In genomic region chr10:110744767-110745166, GRCh38 we compare ENCODE assay signal across 17 cellular contexts.
DNase-seq lines count a peak whose midpoint lies in the region; ATAC-seq and TF ChIP-seq lines count a peak whose summit lies in the region.
"Had no signal": no experiment of that assay in that cellular context is flagged by ENCODE, and none has a peak within 500 bp of the region (broad histone marks: within the 10 kb centered on the region; RNA-seq: fewer than 3 reads in every experiment).

No MANE protein-coding gene starts in this region.

- peaks cover 34 to 94% (median 87%) of the 10 kb centered on the region in 7 donors for H3K4me1 Mint-ChIP-seq in naive thymus-derived CD4-positive, alpha-beta T cell

- peak overlapping the region; percentile 15; the same call in 1 of the 2 replicates for H3K9ac ChIP-seq in OCI-LY1 (ENCODE audit: low read length)
- no peak overlapping the region for H3K9ac ChIP-seq in smooth muscle cell (ENCODE audit: low read depth)
- H3K9ac ChIP-seq: SK-N-SH had no signal

- H4K20me1 ChIP-seq in OCI-LY1 (ENCODE audit: insufficient read depth, low read length) (no peaks in the 10 kb centered on the region), smooth muscle cell (ENCODE audit: low read depth) (no peaks in the 10 kb centered on the region)

- ATAC-seq in heart right ventricle, result peak in 1 of 8 donors; percentile 28
- no peak for ATAC-seq in naive thymus-derived CD4-positive, alpha-beta T cell
- ATAC-seq: HCT116, Panc1 had no signal

- H3K4me2 ChIP-seq in OCI-LY1 (ENCODE audit: low read length) (peak overlapping the region; percentile 9; the same call in 1 of the 2 replicates), smooth muscle cell (no peak overlapping the region)
- H3K4me2 ChIP-seq: SK-N-SH had no signal

- H3K27me3 Mint-ChIP-seq in naive thymus-derived CD4-positive, alpha-beta T cell, result peaks cover 0 to 3% (median 0%) of the 10 kb centered on the region in 5 donors
- H3K27me3 Mint-ChIP-seq: CD4-positive, alpha-beta memory T cell had no signal

- H3K36me3 ChIP-seq in heart right ventricle, result no peaks in the 10 kb centered on the region
- no peaks in the 10 kb centered on the region; the same call in 1 of the 2 replicates for H3K36me3 ChIP-seq in OCI-LY1 (ENCODE audit: insufficient read depth, low read length)
- no peaks in the 10 kb centered on the region for H3K36me3 ChIP-seq in naive thymus-derived CD4-positive, alpha-beta T cell (ENCODE audit: control insufficient read depth in 2 of 3, insufficient read depth in 3 of 3, low read length in 3 of 3)
- H3K36me3 ChIP-seq in smooth muscle cell (ENCODE audit: low read depth), result no peaks in the 10 kb centered on the region

- H3K27me3 ChIP-seq in heart right ventricle (no peaks in the 10 kb centered on the region), OCI-LY1 (ENCODE audit: insufficient read depth, low read length) (no peaks in the 10 kb centered on the region), smooth muscle cell (ENCODE audit: low read depth) (no peaks in the 10 kb centered on the region)
- no peaks in the 10 kb centered on the region for H3K27me3 ChIP-seq in naive thymus-derived CD4-positive, alpha-beta T cell (ENCODE audit: control insufficient read depth in 2 of 2, insufficient read depth in 2 of 2, low read length in 2 of 2)

- WGBS in heart right ventricle, 2 donors, result 33 to 36% methylated on average over 5 of the region's 5 CpGs
- 88% methylated on average over 5 of the region's 5 CpGs for WGBS in smooth muscle cell (ENCODE audit: low lambda C conversion rate)

- peaks cover 0 to 14% (median 9%) of the 10 kb centered on the region in 11 donors for H3K9me3 Mint-ChIP-seq in naive thymus-derived CD4-positive, alpha-beta T cell

- H3K4me1 ChIP-seq in heart right ventricle (peaks cover 13 to 91% (median 43%) of the 10 kb centered on the region in 9 donors), OCI-LY1 (ENCODE audit: insufficient read depth, low read length, severe bottlenecking) (peaks cover 76% of the 10 kb centered on the region), smooth muscle cell (ENCODE audit: low read depth) (no peaks in the 10 kb centered on the region)
- H3K4me1 ChIP-seq in naive thymus-derived CD4-positive, alpha-beta T cell (ENCODE audit: control insufficient read depth in 2 of 2, insufficient read depth in 2 of 2, low read length in 2 of 2), result peaks cover 0 to 49% of the 10 kb centered on the region in 2 donors

- CTCF ChIA-PET in naive thymus-derived CD4-positive, alpha-beta T cell (lab: Charles Lee), result interaction anchor here (1.7 to 4.1 kb wide), 4 partner anchors 132 to 153 kb away, joined by 5 to 21 read pairs (median 13); no protein-coding TSS in a partner anchor

- H3K27ac ChIP-seq in heart right ventricle (peak overlapping the region in 8 of 10 donors; percentile 20 to 86 (median 39)), OCI-LY1 (ENCODE audit: low read depth, low read length, poor library complexity, severe bottlenecking) (peak overlapping the region; percentile 71), smooth muscle cell (ENCODE audit: low read depth) (no peak overlapping the region)
- no peak overlapping the region for H3K27ac ChIP-seq in naive thymus-derived CD4-positive, alpha-beta T cell (ENCODE audit: low read depth, low read length)

- H3K36me3 Mint-ChIP-seq in naive thymus-derived CD4-positive, alpha-beta T cell, result peaks cover 0 to 10% (median 5%) of the 10 kb centered on the region in 5 donors

- no peaks in the 10 kb centered on the region for H3K9me2 ChIP-seq in OCI-LY1 (ENCODE audit: low read depth, low read length)
- H3K9me2 ChIP-seq: SK-N-SH had no signal

- H3F3A ChIP-seq in OCI-LY1 (ENCODE audit: insufficient read depth, low read length), result no peaks in the 10 kb centered on the region
- no peaks in the 10 kb centered on the region for H3F3A ChIP-seq in smooth muscle cell (ENCODE audit: low read depth)

- intact Hi-C loops in heart right ventricle (cut with DNase I) (loop anchor here in 9 of 10 donors (5.0 to 10.0 kb wide), 6 partner anchors 53 to 148 kb away; partner anchors contain the start of gene PDCD4 (in 5 of the 9)), cardiac septum (cut with DNase I) (loop anchor here (5.0 kb wide), 1 partner anchor 38 kb away; no protein-coding TSS in a partner anchor)
- intact Hi-C loops in naive thymus-derived CD4-positive, alpha-beta T cell (cut with micrococcal nuclease), result loop anchor here (1.0 to 10.0 kb wide), 7 partner anchors 19 to 850 kb away; partner anchors contain the start of genes ADRA2A (in 1 of the 2) and SMNDC1 (in 1 of the 2)

- peak overlapping the region in 1 of 10 donors; percentile 30 for H3K4me3 Mint-ChIP-seq in naive thymus-derived CD4-positive, alpha-beta T cell
- H3K4me3 Mint-ChIP-seq: CD4-positive, alpha-beta memory T cell had no signal

- TF ChIP-seq CTCF in heart right ventricle (IDR thresholded peaks at IDR 0.05) (no peak), OCI-LY1 (IDR thresholded peaks at IDR 0.05; ENCODE audit: low read length) (no peak), smooth muscle cell (IDR thresholded peaks at IDR 0.05; ENCODE audit: borderline replicate concordance, insufficient read depth, poor library complexity, severe bottlenecking) (no peak)

- H3K4me3 ChIP-seq in heart right ventricle (no peak overlapping the region), OCI-LY1 (ENCODE audit: low read depth, low read length, poor library complexity, severe bottlenecking) (no peak overlapping the region), smooth muscle cell (no peak overlapping the region)
- H3K4me3 ChIP-seq in naive thymus-derived CD4-positive, alpha-beta T cell (ENCODE audit: low read length), result no peak overlapping the region

- DNase-seq in heart right ventricle (no peak), cardiac septum (ENCODE audit: low spot score) (no peak), CD1c-positive myeloid dendritic cell (ENCODE audit: extremely low spot score) (peak; percentile 20), smooth muscle cell (lab: John Stamatoyannopoulos, UW; ENCODE audit: unreplicated experiment) (no peak), HPDE6-E6E7 (ENCODE audit: extremely low spot score) (no peak), COLO829 (ENCODE audit: low spot score) (no peak)
- DNase-seq in naive thymus-derived CD4-positive, alpha-beta T cell, result no peak
- DNase-seq: CD4-positive, alpha-beta memory T cell; NCI-H1092 treated with DMSO at 0.1 percent for 48 hours; NCI-H2081 treated with DMSO at 0.1 percent for 48 hours; NCI-H510A; NCI-H82; SHP77; SK-N-SH had no signal

- peaks cover 0 to 12% (median 5%) of the 10 kb centered on the region in 11 donors for H3K9me3 ChIP-seq in heart right ventricle
- 0 out of 2 replicates have a peak, but pooled peaks cover 5% of the 10 kb centered on the region for H3K9me3 ChIP-seq in OCI-LY1 (ENCODE audit: low read length)
- peaks cover 0 to 4% (median 0%) of the 10 kb centered on the region in 3 experiments for H3K9me3 ChIP-seq in naive thymus-derived CD4-positive, alpha-beta T cell (ENCODE audit: control insufficient read depth in 2 of 3, low read length in 3 of 3)
- peaks cover 3% of the 10 kb centered on the region for H3K9me3 ChIP-seq in smooth muscle cell (replicated peaks; ENCODE audit: low read depth)
- H3K9me3 ChIP-seq: SK-N-SH had no signal

- POLR2A ChIA-PET in naive thymus-derived CD4-positive, alpha-beta T cell (lab: Charles Lee), result interaction anchor here (0.9 to 1.7 kb wide), 2 partner anchors 127 to 146 kb away, joined by 3 to 6 read pairs; partner anchors contain the start of gene PDCD4

- H3K79me2 ChIP-seq in OCI-LY1 (ENCODE audit: insufficient read depth, low read length) (no peaks in the 10 kb centered on the region), smooth muscle cell (ENCODE audit: low read depth) (no peaks in the 10 kb centered on the region)

- H2AFZ ChIP-seq in OCI-LY1 (ENCODE audit: low read length) (no peak overlapping the region), smooth muscle cell (ENCODE audit: low read depth) (no peak overlapping the region)

- H3K27ac Mint-ChIP-seq in naive thymus-derived CD4-positive, alpha-beta T cell, result peak overlapping the region in 7 of 9 donors; percentile 68 to 91 (median 87)

Comparison
In these comparisons a context has a peak if more than half of its experiments do, and no peak if none do; other contexts are left out.
1. H3K27ac ChIP-seq: peak in heart right ventricle (8 of 10) and OCI-LY1 (single experiment); none in naive thymus-derived CD4-positive, alpha-beta T cell (single experiment) and smooth muscle cell (single experiment).